ENCODE assay signal across 8 cellular contexts in genomic region chr12:96193725-96194571, GRCh38. TPM values are rescaled to one million over a fixed set of nuclear protein-coding genes. Genes with fewer than 3 reads are reported as not detected.
DNase-seq lines count a peak whose midpoint lies in the region; ATAC-seq and TF ChIP-seq lines count a peak whose summit lies in the region.

TSS of gene ELK3 (plus strand) at chr12:96194375.

- in situ Hi-C loops in SK-MEL-5 (cut with HindIII; ENCODE audit: low pct_unique_long_range_greater_than_20kb, low sequenced_read_pairs) = no loop called here

- no peaks in the 10 kb centered on the region for H3K9me3 ChIP-seq in Caco-2
- no peaks in the 10 kb centered on the region for H3K9me3 ChIP-seq in osteoblast (ENCODE audit: low read depth, low read length)

- H3K27me3 ChIP-seq in Caco-2 (replicated peaks; ENCODE audit: control insufficient read depth, insufficient read depth, low read length) (peaks cover 2% of the 10 kb centered on the region; the same call in 1 of the 2 replicates), osteoblast (ENCODE audit: insufficient read depth, low read length) (no peaks in the 10 kb centered on the region)

- no peaks in the 10 kb centered on the region for H4K20me1 ChIP-seq in osteoblast (ENCODE audit: insufficient read depth, low read length)

- peaks cover 23% of the 10 kb centered on the region for H3K79me2 ChIP-seq in osteoblast (ENCODE audit: insufficient read depth, low read length)

- H3K4me1 ChIP-seq in Caco-2 (no peaks in the 10 kb centered on the region; the same call in 1 of the 2 replicates), osteoblast (ENCODE audit: insufficient read depth, low read length) (peaks cover 28% of the 10 kb centered on the region)

- DNase-seq in Caco-2 = peak in 1 of 2 experiments; percentile 50
- DNase-seq in HuH-7.5 (ENCODE audit: low spot score) = peak; percentile 83
- DNase-seq in SK-MEL-5 (ENCODE audit: low read depth, low spot score) = peak; percentile 61
- DNase-seq in activated naive CD8-positive, alpha-beta T cell treated with anti-CD3 and anti-CD28 coated beads for 36 hours = peak; percentile 58
- peak; percentile 59 for DNase-seq in glomerular visceral epithelial cell (ENCODE audit: extremely low spot score)
- DNase-seq in osteoblast (ENCODE audit: insufficient read length, low spot score, missing footprints) = peak; percentile 94

- peaks cover 12% of the 10 kb centered on the region for H3K36me3 Mint-ChIP-seq in Caco-2 (ENCODE audit: insufficient read depth, unreplicated experiment)
- H3K36me3 Mint-ChIP-seq in activated naive CD8-positive, alpha-beta T cell treated with anti-CD3 and anti-CD28 coated beads for 36 hours = no peaks in the 10 kb centered on the region

- BruUV-seq in Caco-2 (replicated peaks; lab: Mats Ljungman, UMichigan) = no TSS peak

- peak within 1 kb of the TSS; percentile 40 for H3K27ac Mint-ChIP-seq in Caco-2 (ENCODE audit: unreplicated experiment)
- peak within 1 kb of the TSS; percentile 97 for H3K27ac Mint-ChIP-seq in activated naive CD8-positive, alpha-beta T cell treated with anti-CD3 and anti-CD28 coated beads for 36 hours

- intact Hi-C loops in Caco-2 (cut with micrococcal nuclease; ENCODE audit: unreplicated experiment) = loop anchor here (2.0 to 5.0 kb wide), 2 partner anchors 21 to 42 kb away; no protein-coding TSS in a partner anchor

- peaks cover 6% of the 10 kb centered on the region for H3K4me1 Mint-ChIP-seq in Caco-2 (ENCODE audit: low read depth, unreplicated experiment)
- H3K4me1 Mint-ChIP-seq in activated naive CD8-positive, alpha-beta T cell treated with anti-CD3 and anti-CD28 coated beads for 36 hours = peaks cover 58% of the 10 kb centered on the region

- POLR2A ChIA-PET in Caco-2 (lab: Charles Lee) = no interaction called here

- no peaks in the 10 kb centered on the region for H3K9me3 Mint-ChIP-seq in Caco-2 (ENCODE audit: unreplicated experiment)
- peaks cover 2% of the 10 kb centered on the region for H3K9me3 Mint-ChIP-seq in activated naive CD8-positive, alpha-beta T cell treated with anti-CD3 and anti-CD28 coated beads for 36 hours

- H3K4me3 Mint-ChIP-seq in Caco-2 (ENCODE audit: unreplicated experiment) = peak within 1 kb of the TSS; percentile 98
- H3K4me3 Mint-ChIP-seq in activated naive CD8-positive, alpha-beta T cell treated with anti-CD3 and anti-CD28 coated beads for 36 hours = peak within 1 kb of the TSS; percentile 91

- H3K4me2 ChIP-seq in osteoblast (ENCODE audit: insufficient read depth, low read length) = peak within 1 kb of the TSS; percentile 87

- ATAC-seq in GM21381 (IDR thresholded peaks at IDR 0.05; ENCODE audit: unreplicated experiment) = peak; percentile 49
- no peak for ATAC-seq in GM21717 (IDR thresholded peaks at IDR 0.05; ENCODE audit: unreplicated experiment)

- peaks cover 19% of the 10 kb centered on the region for H3K27me3 Mint-ChIP-seq in Caco-2 (ENCODE audit: insufficient read depth, unreplicated experiment)
- H3K27me3 Mint-ChIP-seq in activated naive CD8-positive, alpha-beta T cell treated with anti-CD3 and anti-CD28 coated beads for 36 hours = no peaks in the 10 kb centered on the region

- peak within 1 kb of the TSS; percentile 100 for H3K27ac ChIP-seq in osteoblast (ENCODE audit: low read depth, low read length)

- CTCF ChIA-PET in Caco-2 (lab: Charles Lee) = interaction anchor here (1.2 kb wide), 1 partner anchor 21 kb away, joined by 3 read pairs; no protein-coding TSS in a partner anchor

- no peak for TF ChIP-seq CTCF in Caco-2 (IDR thresholded peaks at IDR 0.05; ENCODE audit: insufficient read depth in 1 of 2, low read depth in 1 of 2, low read length in 1 of 2, severe bottlenecking in 1 of 2, unreplicated experiment in 1 of 2)
- TF ChIP-seq CTCF in osteoblast (IDR thresholded peaks at IDR 0.05; ENCODE audit: extremely low read depth, low read depth, low read length) = no peak

- peak within 1 kb of the TSS; percentile 45 for H3K4me3 ChIP-seq in Caco-2 (ENCODE audit: low read depth, low read length)
- H3K4me3 ChIP-seq in osteoblast (ENCODE audit: insufficient read depth, low read length) = peak within 1 kb of the TSS; percentile 94

- H3K36me3 ChIP-seq in Caco-2 (ENCODE audit: control insufficient read depth, insufficient read depth, low read length) = no peaks in the 10 kb centered on the region
- H3K36me3 ChIP-seq in osteoblast (ENCODE audit: insufficient read depth, low read length) = no peaks in the 10 kb centered on the region

- H2AFZ ChIP-seq in osteoblast (ENCODE audit: low read length) = peak within 1 kb of the TSS; percentile 82

RNA-seq across cellular contexts. Expression of gene ELK3, which starts in this region (rescaled TPM):
- total RNA-seq in Caco-2 (2022) = 0.45 and 0.77 TPM in 2 replicates
- total RNA-seq in SK-MEL-5 (2014; rRNA removed; shearing (Covaris generic)) = 18.9 and 19.2 TPM in 2 replicates
- polyA plus RNA-seq in SK-MEL-5 (2015; cell fraction: cytosol; rRNA removed) = 24.7 and 33.4 TPM in 2 replicates
- 12.6 and 13.4 TPM in 2 replicates for polyA plus RNA-seq in SK-MEL-5 (2015; cell fraction: nucleus; rRNA removed)
- total RNA-seq in activated naive CD8-positive, alpha-beta T cell treated with anti-CD3 and anti-CD28 coated beads for 36 hours = 10 to 100 TPM; 10.9 to 12.6 TPM
- total RNA-seq in osteoblast = 27.5 and 30.1 TPM in 2 replicates
